Comparison of ENCODE assay signal across 9 cellular contexts in genomic region chr11:87463486-87464102, GRCh38.
DNase-seq lines count a peak whose midpoint lies in the region; ATAC-seq, FAIRE-seq and TF ChIP-seq lines count a peak whose summit lies in the region.
"Had no signal": no experiment of that assay in that cellular context is flagged by ENCODE, and none has a peak within 500 bp of the region (broad histone marks: within the 10 kb centered on the region; RNA-seq: fewer than 3 reads in every experiment).

No MANE protein-coding gene starts in this region.

- DNase-seq in NCI-H2029 (lab: John Stamatoyannopoulos, UW) (peak; percentile 29), NCI-H2029 treated with DMSO at 0.1 percent for 48 hours (lab: John Stamatoyannopoulos, UW) (no peak), PC-9 (peak in 1 of 2 experiments; percentile 3), keratinocyte (ENCODE audit: low read depth, low spot score) (peak; percentile 9), CD1c-positive myeloid dendritic cell (ENCODE audit: extremely low spot score) (no peak), HK-2 (ENCODE audit: unreplicated experiment) (no peak)
- DNase-seq: CD4-positive, CD25-positive, alpha-beta regulatory T cell had no signal

- H3K4me2 ChIP-seq in PC-9: no peak overlapping the region
- no peak overlapping the region for H3K4me2 ChIP-seq in keratinocyte (ENCODE audit: control insufficient read depth, extremely low read depth, insufficient read depth, low read depth, low read length)

- no peak overlapping the region for H3K4me3 ChIP-seq in PC-9
- no peak overlapping the region for H3K4me3 ChIP-seq in keratinocyte (ENCODE audit: control insufficient read depth in 2 of 3, extremely low read depth in 1 of 3, insufficient read depth in 2 of 3, low read depth in 1 of 3, low read length in 3 of 3)

- no peaks in the 10 kb centered on the region for H3K9me2 ChIP-seq in PC-9 (ENCODE audit: insufficient read depth)

- TF ChIP-seq CTCF in PC-9 (conservative IDR thresholded peaks at IDR 0.05) (peak; percentile 66), keratinocyte (optimal IDR thresholded peaks at IDR 0.05 in 1 of 3, IDR thresholded peaks at IDR 0.05 in 1 of 3, conservative IDR thresholded peaks at IDR 0.05 in 1 of 3; ENCODE audit: extremely low read depth in 1 of 3, insufficient read depth in 2 of 3, low read length in 3 of 3) (peak; percentile 49 to 73 (median 52))

- no peaks in the 10 kb centered on the region for H3K36me3 ChIP-seq in PC-9 (ENCODE audit: low read depth)
- no peaks in the 10 kb centered on the region for H3K36me3 ChIP-seq in keratinocyte (ENCODE audit: control insufficient read depth in 2 of 2, extremely low read depth in 1 of 2, insufficient read depth in 2 of 2, low read length in 2 of 2)

- H3K79me2 ChIP-seq in PC-9 (ENCODE audit: low read depth): no peaks in the 10 kb centered on the region
- no peaks in the 10 kb centered on the region for H3K79me2 ChIP-seq in keratinocyte (ENCODE audit: control insufficient read depth, insufficient read depth, low read length)

- H3K4me1 ChIP-seq in PC-9 (replicated peaks; ENCODE audit: insufficient read depth) (no peaks in the 10 kb centered on the region), keratinocyte (ENCODE audit: control insufficient read depth, extremely low read depth, insufficient read depth, low read length) (no peaks in the 10 kb centered on the region)

- no peak overlapping the region for H3K27ac ChIP-seq in PC-9
- no peak overlapping the region for H3K27ac ChIP-seq in keratinocyte (ENCODE audit: control insufficient read depth, insufficient read depth, low read length)

- no peaks in the 10 kb centered on the region for H3K9me1 ChIP-seq in keratinocyte (ENCODE audit: control insufficient read depth, extremely low read depth, insufficient read depth, low read length)

- no peaks in the 10 kb centered on the region for H3F3A ChIP-seq in PC-9 (ENCODE audit: insufficient read depth, low read depth)

- BruUV-seq in PC-9 (replicated peaks; lab: Mats Ljungman, UMichigan): no TSS peak

- ATAC-seq in HG03460 (IDR thresholded peaks at IDR 0.05; ENCODE audit: unreplicated experiment) (peak; percentile 56), GM19467 (IDR thresholded peaks at IDR 0.05; ENCODE audit: unreplicated experiment) (no peak)

- H3K9ac ChIP-seq in keratinocyte (ENCODE audit: control insufficient read depth, extremely low read depth, insufficient read depth, low read length): no peak overlapping the region

- H3K27me3 ChIP-seq in PC-9 (ENCODE audit: insufficient read depth, low read depth) (no peaks in the 10 kb centered on the region), keratinocyte (ENCODE audit: control insufficient read depth, extremely low read depth, insufficient read depth, low read length) (no peaks in the 10 kb centered on the region)

- FAIRE-seq in keratinocyte (lab: Jason Lieb, UNC): peak; percentile 78

- CTCF ChIA-PET in PC-9 (lab: Charles Lee): interaction anchor here (0.6 to 0.9 kb wide), 2 partner anchors 113 to 1084 kb away, joined by 5 to 7 read pairs; no protein-coding TSS in a partner anchor

- intact Hi-C loops in PC-9 (cut with micrococcal nuclease; ENCODE audit: unreplicated experiment): loop anchor here (1.0 to 5.0 kb wide), 2 partner anchors 111 to 1081 kb away; no protein-coding TSS in a partner anchor

- no peaks in the 10 kb centered on the region for H4K20me1 ChIP-seq in PC-9 (ENCODE audit: insufficient read depth)
- H4K20me1 ChIP-seq in keratinocyte (ENCODE audit: control insufficient read depth, extremely low read depth, insufficient read depth, low read length): no peaks in the 10 kb centered on the region

- POLR2A ChIA-PET in PC-9 (lab: Charles Lee; ENCODE audit: unreplicated experiment): interaction anchor here (0.6 kb wide), 1 partner anchor 36 kb away, joined by 3 read pairs; no protein-coding TSS in a partner anchor

- no peaks in the 10 kb centered on the region for H3K9me3 ChIP-seq in PC-9 (ENCODE audit: insufficient read depth, low read depth)
- no peaks in the 10 kb centered on the region for H3K9me3 ChIP-seq in keratinocyte (ENCODE audit: control insufficient read depth, low read depth, low read length)

- no peak overlapping the region for H2AFZ ChIP-seq in PC-9
- H2AFZ ChIP-seq in keratinocyte (ENCODE audit: control insufficient read depth, low read length): no peak overlapping the region

- dilution Hi-C loops in keratinocyte (cut with MboI; ENCODE audit: extremely low pct_ligation_motif_present, low sequenced_read_pairs): no loop called here

Comparison
In these comparisons a context has a peak if more than half of its experiments do, and no peak if none do; other contexts are left out.
1. DNase-seq: peak in NCI-H2029 (single experiment) and keratinocyte (single experiment); none in NCI-H2029 treated with DMSO at 0.1 percent for 48 hours (single experiment), CD1c-positive myeloid dendritic cell (single experiment) and HK-2 (single experiment).